ENCODE assay signal across 19 cellular contexts in genomic region chr11:108914981-108915380, GRCh38.
DNase-seq lines count a peak whose midpoint lies in the region; ATAC-seq, FAIRE-seq and TF ChIP-seq lines count a peak whose summit lies in the region.
"Had no signal": no experiment of that assay in that cellular context is flagged by ENCODE, and none has a peak within 500 bp of the region (broad histone marks: within the 10 kb centered on the region; RNA-seq: fewer than 3 reads in every experiment).

No MANE protein-coding gene starts in this region.

- FAIRE-seq in keratinocyte (lab: Jason Lieb, UNC) = peak; percentile 9
- FAIRE-seq: A204.1, GM12891 had no signal

- no peak overlapping the region for H2BK15ac ChIP-seq in IMR-90 (ENCODE audit: low read depth, low read length)

- no peak overlapping the region for H3K23ac ChIP-seq in IMR-90 (ENCODE audit: low read depth, low read length)

- BruUV-seq in IMR-90 (replicated peaks; lab: Mats Ljungman, UMichigan) = no TSS peak

- H4K8ac ChIP-seq in IMR-90 (ENCODE audit: low read depth in 2 of 2, low read length in 2 of 2) = no peak overlapping the region

- no peak for TF ChIP-seq POLR2A in IMR-90 (IDR thresholded peaks at IDR 0.05; ENCODE audit: low read depth, low read length)

- H3K27me3 ChIP-seq in IMR-90 (ENCODE audit: control insufficient read depth, insufficient read depth, low read length) = no peaks in the 10 kb centered on the region
- no peaks in the 10 kb centered on the region for H3K27me3 ChIP-seq in endodermal cell (ENCODE audit: control insufficient read depth, insufficient read depth, low read length, poor library complexity, severe bottlenecking)
- H3K27me3 ChIP-seq in keratinocyte (ENCODE audit: control insufficient read depth, extremely low read depth, insufficient read depth, low read length) = no peaks in the 10 kb centered on the region

- dilution Hi-C loops in IMR-90 (cut with HindIII; ENCODE audit: low sequenced_read_pairs, unreplicated experiment) (no loop called here), keratinocyte (cut with MboI; ENCODE audit: extremely low pct_ligation_motif_present, low sequenced_read_pairs) (no loop called here)

- H3K9ac ChIP-seq in IMR-90 (ENCODE audit: low read depth, low read length) = no peak overlapping the region
- H3K9ac ChIP-seq in endodermal cell (ENCODE audit: extremely low read depth, low read length, poor library complexity, severe bottlenecking) = no peak overlapping the region
- H3K9ac ChIP-seq in keratinocyte (ENCODE audit: control insufficient read depth, extremely low read depth, insufficient read depth, low read length) = no peak overlapping the region

- intact Hi-C loops in IMR-90 (cut with micrococcal nuclease) = no loop called here

- POLR2A ChIA-PET in IMR-90 (lab: Charles Lee; ENCODE audit: unreplicated experiment) = interaction anchor here (0.6 kb wide), 1 partner anchor 652 kb away, joined by 3 read pairs; no protein-coding TSS in a partner anchor

- H3K4me1 Mint-ChIP-seq in endodermal cell = peaks cover 44% of the 10 kb centered on the region

- H3K9me3 Mint-ChIP-seq in endodermal cell = no peaks in the 10 kb centered on the region
- H3K9me3 Mint-ChIP-seq: CD14-positive monocyte had no signal

- H3K79me1 ChIP-seq in IMR-90 (ENCODE audit: low read depth in 1 of 2, low read length in 2 of 2) = peaks cover 6 to 18% of the 10 kb centered on the region in 2 experiments; a peak in 3 of 4 replicates

- no peak for TF ChIP-seq RAD21 in IMR-90 (IDR thresholded peaks at IDR 0.05; ENCODE audit: low read length)

- H3K9me3 ChIP-seq in IMR-90 (ENCODE audit: control insufficient read depth, insufficient read depth, low read length) (no peaks in the 10 kb centered on the region), endodermal cell (ENCODE audit: control insufficient read depth, low read length) (no peaks in the 10 kb centered on the region), keratinocyte (ENCODE audit: control insufficient read depth, low read depth, low read length) (no peaks in the 10 kb centered on the region)
- H3K9me3 ChIP-seq: HAP-1 had no signal

- H3K36me3 Mint-ChIP-seq in endodermal cell (ENCODE audit: low read depth) = no peaks in the 10 kb centered on the region

- H3K9me1 ChIP-seq in IMR-90 (ENCODE audit: insufficient read depth, low read length) = peaks cover 5% of the 10 kb centered on the region; the same call in 1 of the 2 replicates
- H3K9me1 ChIP-seq in keratinocyte (ENCODE audit: control insufficient read depth, extremely low read depth, insufficient read depth, low read length) = no peaks in the 10 kb centered on the region

- H3K14ac ChIP-seq in IMR-90 (replicated peaks; ENCODE audit: low read depth, low read length) = no peak overlapping the region

- no peaks in the 10 kb centered on the region for H3K27me3 Mint-ChIP-seq in endodermal cell (ENCODE audit: insufficient read depth)

- ATAC-seq in IMR-90 (ENCODE audit: low read depth) (peak; percentile 54), HG03442 (IDR thresholded peaks at IDR 0.05; ENCODE audit: unreplicated experiment) (no peak), GM21515 (IDR thresholded peaks at IDR 0.05; ENCODE audit: unreplicated experiment) (no peak)

- no peak overlapping the region for H4K91ac ChIP-seq in IMR-90 (ENCODE audit: insufficient read depth, low read depth, low read length)

- H2AK5ac ChIP-seq in IMR-90 (ENCODE audit: low read depth, low read length) = no peak overlapping the region

- H3K4me3 Mint-ChIP-seq in endodermal cell = no peak overlapping the region
- H3K4me3 Mint-ChIP-seq: CD14-positive monocyte had no signal

- H3K4ac ChIP-seq in IMR-90 (ENCODE audit: low read depth, low read length) = no peak overlapping the region

- H3K56ac ChIP-seq in IMR-90 (ENCODE audit: extremely low read depth, insufficient read depth, low read length) = no peak overlapping the region

- no peak overlapping the region; the same call in 1 of the 2 replicates for H3K4me2 ChIP-seq in IMR-90 (ENCODE audit: low read depth, low read length)
- no peak overlapping the region for H3K4me2 ChIP-seq in keratinocyte (ENCODE audit: control insufficient read depth, extremely low read depth, insufficient read depth, low read depth, low read length)

- DNase-seq in AG09319 (ENCODE audit: extremely low read depth, low read depth) = peak; percentile 43
- peak; percentile 71 for DNase-seq in IMR-90
- DNase-seq in endodermal cell = no peak
- DNase-seq in keratinocyte (ENCODE audit: low read depth, low spot score) = no peak
- no peak for DNase-seq in GM19238 (ENCODE audit: insufficient read length, low spot score)
- DNase-seq: AML-193, DMS 273 treated with DMSO at 0.1 percent for 48 hours, GF-D8, KBM-7, NCI-H1048, NCI-H1436 treated with DMSO at 0.1 percent for 48 hours, NCI-H2029 treated with DMSO at 0.1 percent for 48 hours, NCI-H774 had no signal

- H2AFZ ChIP-seq in IMR-90 (replicated peaks; ENCODE audit: low read length, poor library complexity) (no peak overlapping the region), keratinocyte (ENCODE audit: control insufficient read depth, low read length) (no peak overlapping the region)

- H3K27ac ChIP-seq in IMR-90 (ENCODE audit: insufficient read depth, low read length) (no peak overlapping the region), endodermal cell (ENCODE audit: low read depth, low read length) (no peak overlapping the region), keratinocyte (ENCODE audit: control insufficient read depth, insufficient read depth, low read length) (no peak overlapping the region)

- H3K18ac ChIP-seq in IMR-90 (ENCODE audit: low read depth, low read length) = no peak overlapping the region; the same call in 1 of the 2 replicates

- CTCF ChIA-PET in IMR-90 (lab: Yijun Ruan, JAX) = interaction anchor here (0.6 to 1.2 kb wide), 5 partner anchors 29 to 634 kb away, joined by 3 to 5 read pairs (median 3); no protein-coding TSS in a partner anchor

- H2AK9ac ChIP-seq in IMR-90 (replicated peaks; ENCODE audit: low read depth, low read length, poor library complexity) = no peak overlapping the region

- no peak for TF ChIP-seq CTCF in AG09319 (IDR thresholded peaks at IDR 0.05; ENCODE audit: low read depth, low read length)
- no peak for TF ChIP-seq CTCF in IMR-90 (conservative IDR thresholded peaks at IDR 0.05; ENCODE audit: low read depth, low read length)
- TF ChIP-seq CTCF in endodermal cell (conservative IDR thresholded peaks at IDR 0.05) = no peak
- no peak for TF ChIP-seq CTCF in keratinocyte (optimal IDR thresholded peaks at IDR 0.05 in 1 of 3, IDR thresholded peaks at IDR 0.05 in 1 of 3, conservative IDR thresholded peaks at IDR 0.05 in 1 of 3; ENCODE audit: extremely low read depth in 1 of 3, insufficient read depth in 2 of 3, low read length in 3 of 3)

- H2BK5ac ChIP-seq in IMR-90 (ENCODE audit: low read depth, low read length, poor library complexity, severe bottlenecking) = peak overlapping the region; percentile 28

- H3K4me1 ChIP-seq in IMR-90 (ENCODE audit: control insufficient read depth, insufficient read depth, low read length) (peaks cover 16% of the 10 kb centered on the region), endodermal cell (ENCODE audit: control insufficient read depth, insufficient read depth, low read length) (peaks cover 14% of the 10 kb centered on the region), keratinocyte (ENCODE audit: control insufficient read depth, extremely low read depth, insufficient read depth, low read length) (no peaks in the 10 kb centered on the region)

- no peak overlapping the region for H4K5ac ChIP-seq in IMR-90 (ENCODE audit: low read depth, low read length)

- H2BK20ac ChIP-seq in IMR-90 (ENCODE audit: low read depth, low read length) = no peak overlapping the region

- no peaks in the 10 kb centered on the region for H3K79me2 ChIP-seq in keratinocyte (ENCODE audit: control insufficient read depth, insufficient read depth, low read length)

- H2BK120ac ChIP-seq in IMR-90 (ENCODE audit: low read depth, low read length) = no peak overlapping the region

- no peaks in the 10 kb centered on the region for H4K20me1 ChIP-seq in IMR-90 (ENCODE audit: insufficient read depth, low read length)
- no peaks in the 10 kb centered on the region for H4K20me1 ChIP-seq in keratinocyte (ENCODE audit: control insufficient read depth, extremely low read depth, insufficient read depth, low read length)

- H3K4me3 ChIP-seq in IMR-90 (ENCODE audit: insufficient read depth, low read depth, low read length) (no peak overlapping the region), endodermal cell (ENCODE audit: low read length) (no peak overlapping the region), keratinocyte (ENCODE audit: control insufficient read depth in 2 of 3, extremely low read depth in 1 of 3, insufficient read depth in 2 of 3, low read depth in 1 of 3, low read length in 3 of 3) (no peak overlapping the region)
- H3K4me3 ChIP-seq: HAP-1 had no signal

- H3K36me3 ChIP-seq in IMR-90 (ENCODE audit: control insufficient read depth, insufficient read depth, low read length) = no peaks in the 10 kb centered on the region
- H3K36me3 ChIP-seq in endodermal cell (ENCODE audit: control insufficient read depth, insufficient read depth, low read length) = no peaks in the 10 kb centered on the region
- H3K36me3 ChIP-seq in keratinocyte (ENCODE audit: control insufficient read depth in 2 of 2, extremely low read depth in 1 of 2, insufficient read depth in 2 of 2, low read length in 2 of 2) = no peaks in the 10 kb centered on the region
- H3K36me3 ChIP-seq: HAP-1 had no signal

- H3K27ac Mint-ChIP-seq in endodermal cell = peak overlapping the region; percentile 42
- H3K27ac Mint-ChIP-seq: CD14-positive monocyte had no signal

- in situ Hi-C loops in IMR-90 (cut with MboI; ENCODE audit: low sequenced_read_pairs) = no loop called here

TF ChIP-seq in IMR-90, 13 proteins besides CTCF, POLR2A, EP300 and RAD21:
- peak; percentile 78 for TF ChIP-seq CEBPB (IDR thresholded peaks at IDR 0.05; ENCODE audit: low read depth, low read length)
- TF ChIP-seq CHD1 (IDR thresholded peaks at IDR 0.05; ENCODE audit: low read depth, low read length) = no peak

Comparison
In these comparisons a context has a peak if more than half of its experiments do, and no peak if none do; other contexts are left out.
1. DNase-seq: peak in AG09319 (single experiment) and IMR-90 (single experiment); none in endodermal cell (single experiment), keratinocyte (single experiment) and GM19238 (single experiment).